ENCODE assay signal across 2 cellular contexts in the genomic region with DNA sequence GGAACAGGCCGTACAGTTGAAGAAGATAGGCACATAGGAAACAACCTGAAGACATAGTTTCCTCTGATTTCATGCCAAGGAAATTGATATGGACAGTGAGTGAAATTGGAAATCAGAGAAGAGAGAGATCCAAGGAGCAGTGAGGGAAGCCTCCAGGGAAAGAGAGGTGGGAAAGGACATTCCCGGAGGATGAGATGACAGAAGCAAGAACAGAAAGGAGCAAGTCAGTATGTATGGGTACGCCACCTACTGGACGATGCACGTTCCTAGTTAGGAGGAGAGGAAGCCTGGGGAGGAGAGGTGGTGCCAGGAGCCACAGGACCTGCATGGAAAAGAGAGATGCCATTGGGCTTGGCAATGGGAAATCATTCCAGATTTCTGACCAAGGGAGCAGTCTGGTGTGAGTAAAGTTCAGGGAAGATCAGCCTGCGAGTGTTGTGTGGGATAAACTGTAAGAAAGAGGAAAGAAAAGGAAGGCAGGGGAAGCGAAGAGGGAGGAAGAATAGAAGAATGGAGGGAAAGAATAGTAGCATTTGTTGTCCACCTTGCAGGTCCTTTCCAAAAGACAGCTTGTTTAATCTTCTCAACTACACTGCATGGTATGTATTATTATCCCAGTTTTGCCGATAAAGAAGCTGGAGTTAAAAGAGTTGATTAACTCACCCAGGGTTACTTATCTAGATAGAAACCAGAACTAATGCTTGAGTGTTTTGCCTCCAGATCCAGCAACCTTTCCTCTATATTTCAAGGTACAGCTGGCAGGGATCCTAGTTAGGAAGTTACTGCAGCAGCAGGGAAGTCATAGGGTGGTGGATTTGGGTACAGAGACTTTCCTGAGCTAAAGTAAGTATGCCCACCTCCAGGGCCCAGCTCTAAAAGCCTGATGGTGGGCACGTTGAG.
TF ChIP-seq lines count a peak whose summit lies in the region.

No MANE protein-coding gene starts in this region.

TF ChIP-seq in Ishikawa, 13 proteins besides CTCF, POLR2A, EP300 and RAD21:
- TF ChIP-seq, protein P1, sequence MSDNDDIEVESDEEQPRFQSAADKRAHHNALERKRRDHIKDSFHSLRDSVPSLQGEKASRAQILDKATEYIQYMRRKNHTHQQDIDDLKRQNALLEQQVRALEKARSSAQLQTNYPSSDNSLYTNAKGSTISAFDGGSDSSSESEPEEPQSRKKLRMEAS (IDR thresholded peaks at IDR 0.05): no peak; the same call in 1 of the 2 replicates
- peak; percentile 54; the same call in 1 of the 2 replicates for TF ChIP-seq TEAD4 (IDR thresholded peaks at IDR 0.05)
- TF ChIP-seq TCF12 (IDR thresholded peaks at IDR 0.05; ENCODE audit: low read depth): no peak

TF ChIP-seq in GM12878, 131 proteins besides CTCF, POLR2A, EP300 and RAD21:
- TF ChIP-seq, protein P2, sequence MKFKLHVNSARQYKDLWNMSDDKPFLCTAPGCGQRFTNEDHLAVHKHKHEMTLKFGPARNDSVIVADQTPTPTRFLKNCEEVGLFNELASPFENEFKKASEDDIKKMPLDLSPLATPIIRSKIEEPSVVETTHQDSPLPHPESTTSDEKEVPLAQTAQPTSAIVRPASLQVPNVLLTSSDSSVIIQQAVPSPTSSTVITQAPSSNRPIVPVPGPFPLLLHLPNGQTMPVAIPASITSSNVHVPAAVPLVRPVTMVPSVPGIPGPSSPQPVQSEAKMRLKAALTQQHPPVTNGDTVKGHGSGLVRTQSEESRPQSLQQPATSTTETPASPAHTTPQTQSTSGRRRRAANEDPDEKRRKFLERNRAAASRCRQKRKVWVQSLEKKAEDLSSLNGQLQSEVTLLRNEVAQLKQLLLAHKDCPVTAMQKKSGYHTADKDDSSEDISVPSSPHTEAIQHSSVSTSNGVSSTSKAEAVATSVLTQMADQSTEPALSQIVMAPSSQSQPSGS (IDR thresholded peaks at IDR 0.05; ENCODE audit: low read length): no peak
- TF ChIP-seq IRF4 (IDR thresholded peaks at IDR 0.05; ENCODE audit: low read depth, low read length): peak; percentile 31; the same call in 1 of the 2 replicates
- no peak for TF ChIP-seq GABPA (IDR thresholded peaks at IDR 0.05; ENCODE audit: low read depth)
- peak in 1 of 2 experiments; percentile 29; a peak in 2 of 4 replicates for TF ChIP-seq IKZF2 (IDR thresholded peaks at IDR 0.05)
- TF ChIP-seq SMC3 (IDR thresholded peaks at IDR 0.05; ENCODE audit: borderline replicate concordance, low read length): peak; percentile 25; the same call in 1 of the 2 replicates
- TF ChIP-seq EED (IDR thresholded peaks at IDR 0.05; ENCODE audit: low read depth): 0 out of 2 replicates have a peak, but pooled peaks have one; percentile 16
